ENCODE assay signal across 1 cellular context in the genomic region with DNA sequence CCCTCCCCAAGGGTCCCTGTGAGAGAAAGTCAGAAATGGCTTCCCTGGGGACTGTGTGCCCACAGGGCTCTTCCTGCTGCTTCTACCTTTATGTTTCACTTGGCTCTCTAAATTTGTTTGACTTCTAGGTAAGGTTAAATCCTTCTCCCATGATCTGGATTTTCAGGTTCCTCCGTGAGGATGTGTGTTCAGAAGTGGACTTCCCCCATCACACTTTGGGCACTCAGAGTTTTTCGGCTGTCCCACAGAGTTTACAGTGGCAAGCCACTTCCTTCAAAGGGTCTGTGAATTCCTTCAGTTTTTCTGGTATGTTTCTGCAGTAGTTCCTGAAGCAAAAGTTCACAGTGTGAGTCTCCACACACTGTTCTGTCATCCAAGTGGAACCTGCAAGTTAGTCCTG.
TF ChIP-seq lines count a peak whose summit lies in the region.

No MANE protein-coding gene starts in this region.

TF ChIP-seq in GM23338, 12 proteins besides CTCF, POLR2A, EP300 and RAD21 (continued from another document):
- TF ChIP-seq ZNF462 (CRISPR knock-in tag; IDR thresholded peaks at IDR 0.05) (no peak), ETS1 (IDR thresholded peaks at IDR 0.05) (no peak)
